7 cellular contexts compared by ENCODE assay signal in the genomic region with DNA sequence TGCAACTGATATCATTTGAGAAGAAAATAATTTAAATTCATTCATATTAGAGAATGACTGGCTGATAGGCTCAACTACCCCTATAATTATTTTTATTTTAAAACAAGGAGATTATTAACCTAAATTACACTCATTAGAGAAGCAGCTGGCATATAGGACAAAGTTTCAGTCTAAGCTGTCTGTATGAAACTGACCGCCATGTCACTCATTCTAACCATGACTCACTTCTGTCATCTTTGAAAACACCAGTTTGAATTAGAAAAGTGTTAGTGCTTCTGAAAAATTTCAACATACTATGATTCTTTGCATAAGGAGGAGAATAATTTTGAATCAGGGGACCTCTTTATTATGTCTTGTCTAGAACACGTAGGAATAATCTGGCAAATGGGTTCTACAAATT.
"Had no signal": no experiment of that assay in that cellular context is flagged by ENCODE, and none has a peak within 500 bp of the region (broad histone marks: within the 10 kb centered on the region; RNA-seq: fewer than 3 reads in every experiment).

No MANE protein-coding gene starts in this region.

- DNase-seq: GDM1, GF-D8 had no signal

- FAIRE-seq: G401.6, GM12891, GM12892, GM18507, GM19239 had no signal
